In genomic region chr1:74857676-74858075, GRCh38 we compare ENCODE assay signal across 18 cellular contexts.
DNase-seq lines count a peak whose midpoint lies in the region; ATAC-seq and TF ChIP-seq lines count a peak whose summit lies in the region.
"Had no signal": no experiment of that assay in that cellular context is flagged by ENCODE, and none has a peak within 500 bp of the region (broad histone marks: within the 10 kb centered on the region; RNA-seq: fewer than 3 reads in every experiment).

No MANE protein-coding gene starts in this region.

- no peak overlapping the region for H3K27ac ChIP-seq in upper lobe of right lung
- H3K27ac ChIP-seq: prostate gland, spleen had no signal

- H3K36me3 ChIP-seq in upper lobe of right lung: no peaks in the 10 kb centered on the region
- H3K36me3 ChIP-seq: prostate gland, spleen had no signal

- H3K4me3 ChIP-seq in upper lobe of right lung: no peak overlapping the region
- H3K4me3 ChIP-seq: K562, prostate gland, spleen had no signal

- H3K9me3 ChIP-seq in upper lobe of right lung: no peaks in the 10 kb centered on the region
- H3K9me3 ChIP-seq: prostate gland had no signal

- intact Hi-C loops in upper lobe of right lung (cut with DNase I): no loop called here

- DNase-seq in NCI-H345 (lab: John Stamatoyannopoulos, UW): no peak
- DNase-seq in upper lobe of right lung: no peak
- no peak for DNase-seq in NCI-H524 treated with DMSO at 0.1 percent for 48 hours (lab: John Stamatoyannopoulos, UW)
- DNase-seq in activated CD4-positive, alpha-beta T cell treated with anti-CD3 and anti-CD28 coated beads for 4 hours: no peak
- DNase-seq: ACHN; activated CD4-positive, alpha-beta T cell treated with anti-CD3 and anti-CD28 coated beads for 36 hours; activated naive CD4-positive, alpha-beta T cell treated with anti-CD3 and anti-CD28 coated beads, Interleukin-2, amount 10 ng/mL, durations not matched to agents 7 days and 5 days; EL; naive thymus-derived CD4-positive, alpha-beta T cell; NCI-H1417; SIG-M5; spleen had no signal

- no peaks in the 10 kb centered on the region for H3K27me3 ChIP-seq in upper lobe of right lung
- H3K27me3 ChIP-seq: spleen had no signal

- peak; percentile 42 for ATAC-seq in GM18511 (IDR thresholded peaks at IDR 0.05; ENCODE audit: unreplicated experiment)
- peak; percentile 39 for ATAC-seq in GM19463 (IDR thresholded peaks at IDR 0.05; ENCODE audit: unreplicated experiment)
- peak; percentile 33 for ATAC-seq in HG02763 (IDR thresholded peaks at IDR 0.05; ENCODE audit: unreplicated experiment)
- ATAC-seq in HG03520 (IDR thresholded peaks at IDR 0.05; ENCODE audit: unreplicated experiment): peak; percentile 44
- no peak for ATAC-seq in upper lobe of right lung
- ATAC-seq: activated CD4-positive, alpha-beta T cell treated with anti-CD3 and anti-CD28 coated beads for 36 hours; K562; naive thymus-derived CD4-positive, alpha-beta T cell had no signal

- no peak for TF ChIP-seq CTCF in upper lobe of right lung (IDR thresholded peaks at IDR 0.05)

- no peaks in the 10 kb centered on the region for H3K4me1 ChIP-seq in upper lobe of right lung
- H3K4me1 ChIP-seq: prostate gland, spleen had no signal
